21 cellular contexts compared by ENCODE assay signal in the genomic region with DNA sequence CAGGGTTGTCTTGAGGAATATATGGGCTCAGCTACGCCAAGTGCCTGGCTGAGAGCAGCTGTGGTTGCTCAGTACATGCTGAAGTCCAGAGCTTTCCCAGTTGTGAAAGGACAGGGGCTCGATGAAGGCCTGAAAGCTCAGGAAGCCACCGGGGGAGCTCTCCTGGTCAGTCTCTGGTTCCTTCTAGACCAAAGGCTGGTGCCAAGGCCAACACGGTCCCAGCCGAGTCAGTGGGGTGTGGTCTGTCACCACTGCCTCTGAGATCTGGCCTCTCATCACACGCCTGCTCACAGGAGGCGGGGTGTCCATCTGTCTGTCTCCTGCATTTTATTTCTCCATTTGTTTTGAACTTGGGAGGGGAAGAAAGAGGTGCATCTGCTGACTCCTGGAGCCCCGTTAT. TPM values are rescaled to one million over a fixed set of nuclear protein-coding genes. Genes with fewer than 3 reads are reported as not detected.
DNase-seq lines count a peak whose midpoint lies in the region; ATAC-seq, FAIRE-seq and TF ChIP-seq lines count a peak whose summit lies in the region.
"Had no signal": no experiment of that assay in that cellular context is flagged by ENCODE, and none has a peak within 500 bp of the region (broad histone marks: within the 10 kb centered on the region; RNA-seq: fewer than 3 reads in every experiment).

No MANE protein-coding gene starts in this region.

- no peaks in the 10 kb centered on the region for H3K9me3 ChIP-seq in GM12878 (replicated peaks; ENCODE audit: control insufficient read depth, insufficient read depth, low read length)
- H3K9me3 ChIP-seq in HepG2 (ENCODE audit: low read length): no peaks in the 10 kb centered on the region
- no peaks in the 10 kb centered on the region for H3K9me3 ChIP-seq in heart right ventricle
- H3K9me3 ChIP-seq: BLaER1, gastroesophageal sphincter, HAP-1, SJSA1 had no signal

- 39% methylated on average over 8 of the region's 8 CpGs for WGBS in GM12878 (ENCODE audit: insufficient coverage, insufficient replicate concordance, low lambda C conversion rate, missing lambda C conversion rate)
- 27% methylated on average over 5 of the region's 8 CpGs for WGBS in HepG2 (ENCODE audit: low lambda C conversion rate)
- 57 to 64% methylated on average over 8 of the region's 8 CpGs for WGBS in heart right ventricle, 2 donors

- no peaks in the 10 kb centered on the region for H3K27me3 ChIP-seq in GM12878 (replicated peaks in 1 of 2; ENCODE audit: control insufficient read depth in 2 of 2, insufficient read depth in 2 of 2, low read length in 1 of 2)
- peaks cover 5 to 39% of the 10 kb centered on the region in 2 experiments for H3K27me3 ChIP-seq in HepG2 (ENCODE audit: control insufficient read depth in 1 of 2, insufficient read depth in 2 of 2, low read length in 2 of 2)
- H3K27me3 ChIP-seq in heart right ventricle: peaks cover 0 to 19% (median 13%) of the 10 kb centered on the region in 7 donors
- H3K27me3 ChIP-seq: BLaER1, SJSA1 had no signal

- no TSS peak for BruUV-seq in GM12878 (replicated peaks; lab: Mats Ljungman, UMichigan)
- no TSS peak for BruUV-seq in HepG2 (replicated peaks; lab: Mats Ljungman, UMichigan)

- CTCF ChIA-PET in GM12878 (lab: Yijun Ruan, JAX) (interaction anchor here (1.1 kb wide), 1 partner anchor 10 kb away, joined by 4 read pairs; no protein-coding TSS in a partner anchor), HepG2 (lab: Yijun Ruan, JAX; ENCODE audit: low intra/inter-chr PET ratio, low total read pairs) (no interaction called here)

- TF ChIP-seq RAD21 in GM12878 (IDR thresholded peaks at IDR 0.05; ENCODE audit: insufficient read depth, low read depth, low read length) (no peak), HepG2 (CRISPR knock-in tag; IDR thresholded peaks at IDR 0.05) (no peak)

- TF ChIP-seq POLR2A in NB4 (IDR thresholded peaks at IDR 0.05; ENCODE audit: extremely low read depth, insufficient read length) (no peak), GM12878 (IDR thresholded peaks at IDR 0.05; ENCODE audit: low read depth, low read length) (no peak), HepG2 (IDR thresholded peaks at IDR 0.05; ENCODE audit: insufficient read depth in 1 of 2, low read depth in 2 of 2, low read length in 2 of 2) (no peak)

- POLR2A ChIA-PET in GM12878 (lab: Charles Lee) (no interaction called here), HepG2 (lab: Yijun Ruan, JAX) (interaction anchor here (1.0 to 3.3 kb wide), 4 partner anchors 9 to 158 kb away, joined by 3 to 19 read pairs (median 8); partner anchors contain the start of genes CEP250 and EIF6)

- H2AFZ ChIP-seq in GM12878 (ENCODE audit: control insufficient read depth, low read depth, low read length) (no peak overlapping the region), HepG2 (ENCODE audit: low read length) (no peak overlapping the region)

- intact Hi-C loops in GM12878 (cut with micrococcal nuclease; ENCODE audit: unreplicated experiment) (no loop called here), HepG2 (cut with micrococcal nuclease; ENCODE audit: unreplicated experiment) (no loop called here), heart right ventricle (cut with DNase I) (no loop called here)

- H3K4me2 ChIP-seq in GM12878 (ENCODE audit: control insufficient read depth, insufficient read depth): no peak overlapping the region
- peak overlapping the region; percentile 30 for H3K4me2 ChIP-seq in HepG2 (ENCODE audit: low read depth, low read length)
- H3K4me2 ChIP-seq: BLaER1 had no signal

- TF ChIP-seq CTCF in NB4 (IDR thresholded peaks at IDR 0.05; ENCODE audit: low read depth, low read length): peak; percentile 25
- no peak for TF ChIP-seq CTCF in GM12878 (IDR thresholded peaks at IDR 0.05 in 2 of 3, conservative IDR thresholded peaks at IDR 0.05 in 1 of 3; ENCODE audit: control insufficient read depth in 2 of 3, extremely low read depth in 1 of 3, insufficient read depth in 1 of 3, low read depth in 3 of 3, low read length in 3 of 3)
- TF ChIP-seq CTCF in HepG2 (CRISPR knock-in tag; IDR thresholded peaks at IDR 0.05): 0 out of 2 replicates have a peak, but pooled peaks have one; percentile 8
- no peak for TF ChIP-seq CTCF in heart right ventricle (IDR thresholded peaks at IDR 0.05)

- TF ChIP-seq EP300 in GM12878 (IDR thresholded peaks at IDR 0.05; ENCODE audit: borderline replicate concordance in 1 of 2, control insufficient read depth in 1 of 2, low read depth in 2 of 2, low read length in 2 of 2) (no peak), HepG2 (IDR thresholded peaks at IDR 0.05; ENCODE audit: low read depth in 2 of 2, low read length in 2 of 2) (no peak), HepG2 (CRISPR knock-in tag; IDR thresholded peaks at IDR 0.05; ENCODE audit: borderline replicate concordance) (no peak)

- RAD21 ChIA-PET in GM12878 (lab: Charles Lee; ENCODE audit: unreplicated experiment): no interaction called here

- no peak for FAIRE-seq in GM12878 (lab: Jason Lieb, UNC)
- FAIRE-seq in HepG2 (lab: Jason Lieb, UNC): peak; percentile 15

- DNase-seq in EH (ENCODE audit: low read depth) (peak; percentile 59), NB4 (ENCODE audit: low read depth) (peak; percentile 47), GM12878 (ENCODE audit: low read depth, low spot score) (no peak), HepG2 (ENCODE audit: low spot score) (no peak), activated gamma-delta T cell (lab: John Stamatoyannopoulos, UW) (no peak), heart right ventricle (no peak)
- DNase-seq: activated CD8-positive, alpha-beta T cell treated with anti-CD3 and anti-CD28 coated beads for 36 hours; activated naive CD8-positive, alpha-beta T cell treated with anti-CD3 and anti-CD28 coated beads, Interleukin-2, amount 50 U/mL, for 24 hours; central memory CD4-positive, alpha-beta T cell; mammary epithelial cell; NCI-H1417; NCI-H2227 treated with DMSO at 0.1 percent for 48 hours; nephron progenitor cell; retina had no signal

- H4K20me1 ChIP-seq in GM12878 (ENCODE audit: control insufficient read depth, insufficient read depth) (no peaks in the 10 kb centered on the region), HepG2 (ENCODE audit: insufficient read depth, low read length) (no peaks in the 10 kb centered on the region)
- H4K20me1 ChIP-seq: BLaER1 had no signal

- H3K36me3 ChIP-seq in GM12878 (ENCODE audit: control insufficient read depth in 2 of 2, insufficient read depth in 2 of 2, low read length in 1 of 2): peaks cover 0 to under 1% of the 10 kb centered on the region in 2 experiments; a peak in 1 of 4 replicates
- no peaks in the 10 kb centered on the region for H3K36me3 ChIP-seq in HepG2 (replicated peaks in 1 of 2; ENCODE audit: control insufficient read depth in 1 of 2, insufficient read depth in 2 of 2, low read length in 2 of 2)
- peaks cover 0 to 6% (median 0%) of the 10 kb centered on the region in 9 donors for H3K36me3 ChIP-seq in heart right ventricle
- H3K36me3 ChIP-seq: gastroesophageal sphincter, HAP-1, SJSA1 had no signal

- H3K27ac ChIP-seq in GM12878 (ENCODE audit: control insufficient read depth, insufficient read depth) (no peak overlapping the region), HepG2 (ENCODE audit: extremely low read length, insufficient read depth, low read length) (no peak overlapping the region), heart right ventricle (no peak overlapping the region)
- H3K27ac ChIP-seq: BLaER1, gastroesophageal sphincter, SJSA1 had no signal

- peak; percentile 31; the same call in 2 of the 3 replicates for ATAC-seq in GM12878
- peak; percentile 68 for ATAC-seq in HepG2
- ATAC-seq in HG03097 (IDR thresholded peaks at IDR 0.05; ENCODE audit: low FRiP score, unreplicated experiment): no peak
- ATAC-seq in heart right ventricle: no peak
- ATAC-seq in GM18873 (IDR thresholded peaks at IDR 0.05; ENCODE audit: low FRiP score, unreplicated experiment): no peak
- ATAC-seq: activated CD8-positive, alpha-beta T cell treated with anti-CD3 and anti-CD28 coated beads for 36 hours; activated naive CD8-positive, alpha-beta T cell treated with anti-CD3 and anti-CD28 coated beads, Interleukin-2, amount 50 U/mL, for 24 hours; gastroesophageal sphincter had no signal

- H3K9ac ChIP-seq in GM12878 (ENCODE audit: control insufficient read depth, insufficient read depth, low read length): no peak overlapping the region
- no peak overlapping the region for H3K9ac ChIP-seq in HepG2 (ENCODE audit: insufficient read depth, low read depth, low read length)
- H3K9ac ChIP-seq: BLaER1 had no signal

- H3K79me2 ChIP-seq in GM12878 (ENCODE audit: control insufficient read depth, insufficient read depth, low read length) (no peaks in the 10 kb centered on the region), HepG2 (ENCODE audit: insufficient read depth, low read length) (no peaks in the 10 kb centered on the region)

- in situ Hi-C loops in GM12878 (cut with MboI): no loop called here
- in situ Hi-C loops in HepG2 (cut with HindIII; ENCODE audit: extremely low pct_ligation_motif_present, low pct_unique_long_range_greater_than_20kb): loop anchor here (5.0 kb wide), 1 partner anchor 35 kb away; no protein-coding TSS in a partner anchor

- H3K4me1 ChIP-seq in GM12878 (ENCODE audit: control insufficient read depth, insufficient read depth, low read length): no peaks in the 10 kb centered on the region
- peaks cover 45% of the 10 kb centered on the region for H3K4me1 ChIP-seq in HepG2 (ENCODE audit: insufficient read depth, low read length)
- peaks cover 0 to 8% (median 0%) of the 10 kb centered on the region in 9 donors for H3K4me1 ChIP-seq in heart right ventricle
- H3K4me1 ChIP-seq: BLaER1, HAP-1 had no signal

- SMC1A ChIA-PET in GM12878 (lab: Charles Lee; ENCODE audit: uncharacterized antibody, unreplicated experiment): no interaction called here

- H3K4me3 ChIP-seq in NB4 (ENCODE audit: low read depth, low read length): no peak overlapping the region
- no peak overlapping the region for H3K4me3 ChIP-seq in GM12878
- 0 out of 6 replicates have a peak overlapping the region, but pooled peaks of 1 of the 3 experiments have one; percentile 8 for H3K4me3 ChIP-seq in HepG2 (replicated peaks in 1 of 3; ENCODE audit: insufficient read depth in 1 of 3, low read depth in 2 of 3, low read length in 3 of 3)
- H3K4me3 ChIP-seq in heart right ventricle: no peak overlapping the region
- H3K4me3 ChIP-seq: BLaER1, gastroesophageal sphincter, HAP-1, SJSA1 had no signal

RNA-seq across cellular contexts. Expression of gene FAM83C, which starts 4.9 kb away (rescaled TPM):
- total RNA-seq in GM12878 (2013; cell fraction: nucleolus; rRNA removed): not detected in 2 replicates
- total RNA-seq in GM12878 (2014; rRNA removed) (not detected in 2 replicates), GM12878 (2014; rRNA removed; fragmentation: Illumina TruSeq; extraction: Trizol) (not detected in 2 replicates), GM12878 (2021) (not detected in 2 replicates), HepG2 (2016; rRNA removed; fragmentation: Illumina TruSeq; extraction: Trizol) (0.07 TPM in 1 of 2 replicates, not detected in the other), heart right ventricle (not detected)
- polyA plus RNA-seq in GM12878 (2011; ENCODE audit: low read depth): not detected
- polyA plus RNA-seq in GM12878 (2011; rRNA removed) (not detected in 2 replicates), GM12878 (2014; fragmentation: Illumina TruSeq; extraction: Trizol) (not detected in 2 replicates), GM12878 (2014; fragmentation: Nextera tagmentation; extraction: Ambion mirVana) (not detected), GM12878 (2014; rRNA removed) (not detected in 2 replicates), GM12878 (2016; fragmentation: Nextera tagmentation; extraction: Ambion mirVana) (not detected), HepG2 (2011; rRNA removed) (0.03 and 0.04 TPM in 2 replicates), heart right ventricle (under 1 TPM in 1 of 2 donors, not detected in 1; 0.03 TPM)
- not detected in 2 replicates for polyA plus RNA-seq in GM12878 (2011; cell fraction: cytosol; rRNA removed)
- not detected in 2 replicates for polyA plus RNA-seq in GM12878 (2011; cell fraction: nucleus; rRNA removed)
- 0.05 TPM in 1 of 2 replicates, not detected in the other for polyA plus RNA-seq in GM12878 (2012)
- not detected in 2 replicates for polyA minus RNA-seq in GM12878 (2011; rRNA and poly(A)+ RNA removed)
- not detected in 2 replicates for polyA minus RNA-seq in GM12878 (2011; cell fraction: cytosol; rRNA and poly(A)+ RNA removed)
- not detected in 2 replicates for polyA minus RNA-seq in GM12878 (2011; cell fraction: nucleus; rRNA and poly(A)+ RNA removed)
- total RNA-seq in HepG2 (2016; cell fraction: cytosol; rRNA removed; fragmentation: Illumina TruSeq; extraction: Trizol; ENCODE audit: low read depth): 0.09 TPM in 1 of 2 replicates, not detected in the other
- total RNA-seq in HepG2 (2016; cell fraction: insoluble cytoplasmic fraction; rRNA removed; fragmentation: Illumina TruSeq; extraction: Trizol): 0.06 TPM in 1 of 2 replicates, not detected in the other
- total RNA-seq in HepG2 (2016; cell fraction: membrane; rRNA removed; fragmentation: Illumina TruSeq; extraction: Trizol): 0.07 TPM in 1 of 2 replicates, not detected in the other
- total RNA-seq in HepG2 (2016; cell fraction: nucleus; rRNA removed; fragmentation: Illumina TruSeq; extraction: Trizol): not detected in 2 replicates
- polyA plus RNA-seq in HepG2 (2011; cell fraction: cytosol; rRNA removed): 0.03 TPM in 1 of 2 replicates, not detected in the other
- polyA plus RNA-seq in HepG2 (2011; cell fraction: nucleus; rRNA removed): 0.08 and 0.09 TPM in 2 replicates
- polyA plus RNA-seq in HepG2 (2012): 0.05 and 0.16 TPM in 2 replicates
- polyA plus RNA-seq in HepG2 (2016; cell fraction: cytosol; fragmentation: Illumina TruSeq; extraction: Trizol; ENCODE audit: low read depth): 0.05 and 0.08 TPM in 2 replicates
- polyA plus RNA-seq in HepG2 (2016; cell fraction: insoluble cytoplasmic fraction; fragmentation: Illumina TruSeq; extraction: Trizol; ENCODE audit: low read depth): 0.10 and 0.16 TPM in 2 replicates
- polyA plus RNA-seq in HepG2 (2016; cell fraction: membrane; fragmentation: Illumina TruSeq; extraction: Trizol; ENCODE audit: low read depth): 0.05 and 0.06 TPM in 2 replicates
- polyA plus RNA-seq in HepG2 (2016; cell fraction: nucleus; fragmentation: Illumina TruSeq; extraction: Trizol; ENCODE audit: insufficient read depth, low read depth): not detected in 2 replicates
- 0.04 and 0.07 TPM in 2 replicates for polyA minus RNA-seq in HepG2 (2011; rRNA and poly(A)+ RNA removed; ENCODE audit: low replicate concordance)
- not detected in 2 replicates for polyA minus RNA-seq in HepG2 (2011; cell fraction: cytosol; rRNA and poly(A)+ RNA removed)
- polyA minus RNA-seq in HepG2 (2011; cell fraction: nucleus; rRNA and poly(A)+ RNA removed): 0.13 TPM in 1 of 2 replicates, not detected in the other
- total RNA-seq: activated CD8-positive, alpha-beta T cell treated with anti-CD3 and anti-CD28 coated beads for 36 hours; mammary epithelial cell; SJSA1; subcutaneous adipose tissue had no signal
- polyA plus RNA-seq: mammary epithelial cell had no signal

RNA-seq across cellular contexts. Expression of gene EIF6, which starts 12.6 kb away (rescaled TPM):
- total RNA-seq in GM12878 (2013; cell fraction: nucleolus; rRNA removed): 28.7 and 28.9 TPM in 2 replicates
- total RNA-seq in GM12878 (2014; rRNA removed) (189 and 194 TPM in 2 replicates), GM12878 (2014; rRNA removed; fragmentation: Illumina TruSeq; extraction: Trizol) (120 and 127 TPM in 2 replicates), GM12878 (2021) (163 and 168 TPM in 2 replicates), HepG2 (2016; rRNA removed; fragmentation: Illumina TruSeq; extraction: Trizol) (462 and 603 TPM in 2 replicates), heart right ventricle (10 to 100 TPM; 28.2 to 57.5 (median 39.0) TPM)
- 83.6 TPM for polyA plus RNA-seq in GM12878 (2011; ENCODE audit: low read depth)
- polyA plus RNA-seq in GM12878 (2011; rRNA removed) (91.4 and 179 TPM in 2 replicates), GM12878 (2014; fragmentation: Illumina TruSeq; extraction: Trizol) (88.4 and 164 TPM in 2 replicates), GM12878 (2014; fragmentation: Nextera tagmentation; extraction: Ambion mirVana) (100 to 1,000 TPM; 405 to 607 TPM), GM12878 (2014; rRNA removed) (204 and 214 TPM in 2 replicates), GM12878 (2016; fragmentation: Nextera tagmentation; extraction: Ambion mirVana) (100 to 1,000 TPM; 256 to 277 TPM), HepG2 (2011; rRNA removed) (466 and 470 TPM in 2 replicates), heart right ventricle (100 to 1,000 TPM in 1 of 2 donors, 10 to 100 TPM in 1; 33.4 to 155 TPM)
- 259 and 394 TPM in 2 replicates for polyA plus RNA-seq in GM12878 (2011; cell fraction: cytosol; rRNA removed)
- polyA plus RNA-seq in GM12878 (2011; cell fraction: nucleus; rRNA removed): 240 and 253 TPM in 2 replicates
- polyA plus RNA-seq in GM12878 (2012): 92.0 and 97.7 TPM in 2 replicates
- 121 and 171 TPM in 2 replicates for polyA minus RNA-seq in GM12878 (2011; rRNA and poly(A)+ RNA removed)
- polyA minus RNA-seq in GM12878 (2011; cell fraction: cytosol; rRNA and poly(A)+ RNA removed): 35.1 and 47.9 TPM in 2 replicates
- polyA minus RNA-seq in GM12878 (2011; cell fraction: nucleus; rRNA and poly(A)+ RNA removed): 25.6 and 46.9 TPM in 2 replicates
- 227 and 243 TPM in 2 replicates for total RNA-seq in HepG2 (2016; cell fraction: cytosol; rRNA removed; fragmentation: Illumina TruSeq; extraction: Trizol; ENCODE audit: low read depth)
- 467 and 649 TPM in 2 replicates for total RNA-seq in HepG2 (2016; cell fraction: insoluble cytoplasmic fraction; rRNA removed; fragmentation: Illumina TruSeq; extraction: Trizol)
- 251 and 271 TPM in 2 replicates for total RNA-seq in HepG2 (2016; cell fraction: membrane; rRNA removed; fragmentation: Illumina TruSeq; extraction: Trizol)
- total RNA-seq in HepG2 (2016; cell fraction: nucleus; rRNA removed; fragmentation: Illumina TruSeq; extraction: Trizol): 204 TPM in 2 replicates
- 383 and 550 TPM in 2 replicates for polyA plus RNA-seq in HepG2 (2011; cell fraction: cytosol; rRNA removed)
- polyA plus RNA-seq in HepG2 (2011; cell fraction: nucleus; rRNA removed): 838 and 950 TPM in 2 replicates
- 248 and 315 TPM in 2 replicates for polyA plus RNA-seq in HepG2 (2012)
- 237 and 250 TPM in 2 replicates for polyA plus RNA-seq in HepG2 (2016; cell fraction: cytosol; fragmentation: Illumina TruSeq; extraction: Trizol; ENCODE audit: low read depth)
- 587 and 631 TPM in 2 replicates for polyA plus RNA-seq in HepG2 (2016; cell fraction: insoluble cytoplasmic fraction; fragmentation: Illumina TruSeq; extraction: Trizol; ENCODE audit: low read depth)
- 232 and 240 TPM in 2 replicates for polyA plus RNA-seq in HepG2 (2016; cell fraction: membrane; fragmentation: Illumina TruSeq; extraction: Trizol; ENCODE audit: low read depth)
- 358 and 379 TPM in 2 replicates for polyA plus RNA-seq in HepG2 (2016; cell fraction: nucleus; fragmentation: Illumina TruSeq; extraction: Trizol; ENCODE audit: insufficient read depth, low read depth)
- 350 and 575 TPM in 2 replicates for polyA minus RNA-seq in HepG2 (2011; rRNA and poly(A)+ RNA removed; ENCODE audit: low replicate concordance)
- polyA minus RNA-seq in HepG2 (2011; cell fraction: cytosol; rRNA and poly(A)+ RNA removed): 144 and 146 TPM in 2 replicates
- polyA minus RNA-seq in HepG2 (2011; cell fraction: nucleus; rRNA and poly(A)+ RNA removed): 94.9 and 106 TPM in 2 replicates

RNA-seq across cellular contexts. Expression of gene MMP24OS, which starts 19.2 kb away (rescaled TPM):
- total RNA-seq in GM12878 (2013; cell fraction: nucleolus; rRNA removed): 68.0 and 70.0 TPM in 2 replicates
- total RNA-seq in GM12878 (2014; rRNA removed) (9.6 and 10.7 TPM in 2 replicates), GM12878 (2014; rRNA removed; fragmentation: Illumina TruSeq; extraction: Trizol) (6.2 and 7.1 TPM in 2 replicates), GM12878 (2021) (30.9 and 31.4 TPM in 2 replicates), HepG2 (2016; rRNA removed; fragmentation: Illumina TruSeq; extraction: Trizol) (3.1 and 8.5 TPM in 2 replicates), heart right ventricle (10 to 100 TPM; 36.8 to 62.4 (median 46.1) TPM)
- 9.2 TPM for polyA plus RNA-seq in GM12878 (2011; ENCODE audit: low read depth)
- polyA plus RNA-seq in GM12878 (2011; rRNA removed) (9.6 and 12.3 TPM in 2 replicates), GM12878 (2014; fragmentation: Illumina TruSeq; extraction: Trizol) (3.4 and 9.1 TPM in 2 replicates), GM12878 (2014; fragmentation: Nextera tagmentation; extraction: Ambion mirVana) (1 to 10 TPM; 2.0 to 3.6 TPM), GM12878 (2014; rRNA removed) (25.8 and 27.9 TPM in 2 replicates), GM12878 (2016; fragmentation: Nextera tagmentation; extraction: Ambion mirVana) (10 to 100 TPM; 18.3 to 20.0 TPM), HepG2 (2011; rRNA removed) (6.0 and 7.1 TPM in 2 replicates), heart right ventricle (10 to 100 TPM; 14.4 to 64.1 TPM)
- polyA plus RNA-seq in GM12878 (2011; cell fraction: cytosol; rRNA removed): 16.2 and 16.5 TPM in 2 replicates
- polyA plus RNA-seq in GM12878 (2011; cell fraction: nucleus; rRNA removed): 31.7 and 36.4 TPM in 2 replicates
- polyA plus RNA-seq in GM12878 (2012): 31.3 and 32.3 TPM in 2 replicates
- 10.9 and 26.3 TPM in 2 replicates for polyA minus RNA-seq in GM12878 (2011; rRNA and poly(A)+ RNA removed)
- 12.2 and 16.9 TPM in 2 replicates for polyA minus RNA-seq in GM12878 (2011; cell fraction: cytosol; rRNA and poly(A)+ RNA removed)
- 35.1 and 46.4 TPM in 2 replicates for polyA minus RNA-seq in GM12878 (2011; cell fraction: nucleus; rRNA and poly(A)+ RNA removed)
- 0.61 and 0.79 TPM in 2 replicates for total RNA-seq in HepG2 (2016; cell fraction: cytosol; rRNA removed; fragmentation: Illumina TruSeq; extraction: Trizol; ENCODE audit: low read depth)
- total RNA-seq in HepG2 (2016; cell fraction: insoluble cytoplasmic fraction; rRNA removed; fragmentation: Illumina TruSeq; extraction: Trizol): 3.4 and 8.7 TPM in 2 replicates
- 2.1 TPM in 2 replicates for total RNA-seq in HepG2 (2016; cell fraction: membrane; rRNA removed; fragmentation: Illumina TruSeq; extraction: Trizol)
- 8.9 and 10.6 TPM in 2 replicates for total RNA-seq in HepG2 (2016; cell fraction: nucleus; rRNA removed; fragmentation: Illumina TruSeq; extraction: Trizol)
- 2.1 and 2.8 TPM in 2 replicates for polyA plus RNA-seq in HepG2 (2011; cell fraction: cytosol; rRNA removed)
- polyA plus RNA-seq in HepG2 (2011; cell fraction: nucleus; rRNA removed): 43.8 and 55.2 TPM in 2 replicates
- polyA plus RNA-seq in HepG2 (2012): 5.9 and 6.4 TPM in 2 replicates
- 1.8 TPM in 2 replicates for polyA plus RNA-seq in HepG2 (2016; cell fraction: cytosol; fragmentation: Illumina TruSeq; extraction: Trizol; ENCODE audit: low read depth)
- polyA plus RNA-seq in HepG2 (2016; cell fraction: insoluble cytoplasmic fraction; fragmentation: Illumina TruSeq; extraction: Trizol; ENCODE audit: low read depth): 4.7 and 7.1 TPM in 2 replicates
- polyA plus RNA-seq in HepG2 (2016; cell fraction: membrane; fragmentation: Illumina TruSeq; extraction: Trizol; ENCODE audit: low read depth): 2.9 and 3.2 TPM in 2 replicates
- polyA plus RNA-seq in HepG2 (2016; cell fraction: nucleus; fragmentation: Illumina TruSeq; extraction: Trizol; ENCODE audit: insufficient read depth, low read depth): 29.1 and 31.1 TPM in 2 replicates
- polyA minus RNA-seq in HepG2 (2011; rRNA and poly(A)+ RNA removed; ENCODE audit: low replicate concordance): 18.5 and 23.2 TPM in 2 replicates
- 1.8 and 3.0 TPM in 2 replicates for polyA minus RNA-seq in HepG2 (2011; cell fraction: cytosol; rRNA and poly(A)+ RNA removed)
- 33.9 and 46.0 TPM in 2 replicates for polyA minus RNA-seq in HepG2 (2011; cell fraction: nucleus; rRNA and poly(A)+ RNA removed)

Comparison
In these comparisons a context has a peak if more than half of its experiments do, and no peak if none do; other contexts are left out.
1. DNase-seq: peak in EH (single experiment) and NB4 (single experiment); none in GM12878 (single experiment), HepG2 (single experiment), activated gamma-delta T cell (single experiment) and heart right ventricle (0 of 2).
2. CTCF ChIP-seq: peak in NB4 (single experiment) and HepG2 (single experiment); none in GM12878 (0 of 3) and heart right ventricle (0 of 9).
3. ATAC-seq: peak in GM12878 (single experiment) and HepG2 (single experiment); none in HG03097 (single experiment), heart right ventricle (0 of 8) and GM18873 (single experiment).